Comparison of ENCODE assay signal across 13 cellular contexts in the genomic region with DNA sequence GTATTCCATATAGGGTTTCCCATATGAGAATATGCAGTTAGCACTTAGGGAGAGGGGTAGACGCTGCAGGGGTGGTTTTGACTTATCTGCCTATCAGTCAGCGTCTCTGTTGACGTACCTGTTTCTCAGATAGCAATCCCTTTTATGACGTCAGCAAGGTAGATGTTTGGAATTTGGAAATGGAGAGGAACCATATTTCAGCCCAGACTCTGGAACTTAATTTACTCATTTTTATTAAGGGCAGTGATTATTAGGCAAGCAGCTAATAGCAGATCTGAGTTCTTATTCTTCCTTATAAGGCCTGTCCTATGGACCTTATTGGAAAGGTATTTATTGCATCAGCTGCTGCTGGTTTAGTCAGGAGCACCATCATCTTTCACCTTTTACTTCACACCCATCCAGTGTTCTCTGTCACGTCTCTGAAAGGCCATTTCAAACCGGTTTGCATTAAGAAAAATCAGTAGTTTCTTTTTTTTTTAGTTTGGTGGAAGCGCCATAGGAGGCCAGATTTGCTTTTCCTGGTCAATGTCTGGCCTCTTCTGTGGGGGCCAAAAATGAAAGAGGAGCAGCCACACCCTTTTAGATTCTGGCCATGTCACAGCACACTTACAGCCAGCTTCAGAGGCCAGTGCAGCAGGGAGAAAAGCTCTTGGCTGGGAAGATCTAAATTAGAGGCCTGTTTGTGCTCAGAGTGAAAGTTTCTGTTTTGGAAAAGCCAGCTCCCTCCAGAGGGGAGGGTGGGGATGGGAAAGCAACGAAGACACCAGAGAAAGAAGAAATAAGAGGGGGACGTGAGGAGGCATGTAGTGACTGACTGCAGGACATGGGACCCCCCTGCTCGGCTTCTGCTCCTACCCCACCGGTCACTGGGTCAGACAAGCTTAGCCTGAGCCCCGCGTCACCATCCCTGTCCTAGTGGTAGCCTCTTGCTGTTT.
DNase-seq lines count a peak whose midpoint lies in the region; ATAC-seq, FAIRE-seq and TF ChIP-seq lines count a peak whose summit lies in the region.
"Had no signal": no experiment of that assay in that cellular context is flagged by ENCODE, and none has a peak within 500 bp of the region (broad histone marks: within the 10 kb centered on the region; RNA-seq: fewer than 3 reads in every experiment).

No MANE protein-coding gene starts in this region.

- H3K4me2 ChIP-seq in trophoblast cell (ENCODE audit: low read length) = no peak overlapping the region

- no peak overlapping the region for H3K23ac ChIP-seq in trophoblast cell (ENCODE audit: low read length)

- H3K27me3 Mint-ChIP-seq in activated CD4-positive, alpha-beta T cell treated with anti-CD3 and anti-CD28 coated beads, Interleukin-2, amount 10 ng/mL, durations not matched to agents 24 days and 14 days = peaks cover 7% of the 10 kb centered on the region
- H3K27me3 Mint-ChIP-seq in CD4-positive, alpha-beta T cell = no peaks in the 10 kb centered on the region

- no peaks in the 10 kb centered on the region for H3K36me3 ChIP-seq in Panc1 (ENCODE audit: control insufficient read depth, insufficient read depth, low read length)
- peaks cover 8 to 25% of the 10 kb centered on the region in 2 experiments for H3K36me3 ChIP-seq in trophoblast cell (ENCODE audit: control insufficient read depth in 1 of 2, insufficient read depth in 2 of 2, low read length in 2 of 2)

- H3K14ac ChIP-seq in trophoblast cell (ENCODE audit: low read length) = peak overlapping the region; percentile 9

- BruUV-seq in Panc1 (replicated peaks; lab: Mats Ljungman, UMichigan) = no TSS peak

- peak overlapping the region; percentile 31 for H3K18ac ChIP-seq in trophoblast cell (ENCODE audit: low read length)

- no peak overlapping the region for H3K4me3 Mint-ChIP-seq in activated CD4-positive, alpha-beta T cell treated with anti-CD3 and anti-CD28 coated beads, Interleukin-2, amount 10 ng/mL, durations not matched to agents 24 days and 14 days
- H3K4me3 Mint-ChIP-seq in CD4-positive, alpha-beta T cell = no peak overlapping the region
- H3K4me3 Mint-ChIP-seq: activated B cell treated with CpG ODN at 0.5 μM for 24 hours; activated T-helper 1 cell treated with anti-CD3 and anti-CD28 coated beads, Interleukin-12 subunit alpha, Interleukin-12 subunit beta, Interleukin-2, Interleukin-4 antibody, amounts not matched to agents 30 ng/mL and 10 ng/mL and 1 ng/mL, durations not matched to agents 14 hours and 24 hours and 36 hours had no signal

- no peak overlapping the region for H3K9ac ChIP-seq in trophoblast cell (ENCODE audit: low read length)

- peak overlapping the region; percentile 5 for H4K8ac ChIP-seq in trophoblast cell (ENCODE audit: low read depth, low read length)

- H3K9me3 ChIP-seq in Panc1 (ENCODE audit: control insufficient read depth, insufficient read depth, low read depth, low read length) = no peaks in the 10 kb centered on the region
- H3K9me3 ChIP-seq in trophoblast cell (ENCODE audit: insufficient read depth, low read depth, low read length) = no peaks in the 10 kb centered on the region
- H3K9me3 ChIP-seq in CD4-positive, alpha-beta T cell (ENCODE audit: control insufficient read depth, low read length) = no peaks in the 10 kb centered on the region
- H3K9me3 ChIP-seq: psoas muscle had no signal

- CTCF ChIA-PET in Panc1 (lab: Charles Lee) = no interaction called here
- CTCF ChIA-PET in CD4-positive, alpha-beta T cell (lab: Charles Lee) = no interaction called here

- H3K79me2 ChIP-seq in trophoblast cell (ENCODE audit: control insufficient read depth, insufficient read depth, low read length, poor library complexity) = peaks cover 5% of the 10 kb centered on the region

- no peak overlapping the region for H3K27ac Mint-ChIP-seq in activated CD4-positive, alpha-beta T cell treated with anti-CD3 and anti-CD28 coated beads, Interleukin-2, amount 10 ng/mL, durations not matched to agents 24 days and 14 days
- H3K27ac Mint-ChIP-seq in CD4-positive, alpha-beta T cell = no peak overlapping the region
- H3K27ac Mint-ChIP-seq: activated B cell treated with CpG ODN at 0.5 μM for 24 hours; activated T-helper 1 cell treated with anti-CD3 and anti-CD28 coated beads, Interleukin-12 subunit alpha, Interleukin-12 subunit beta, Interleukin-2, Interleukin-4 antibody, amounts not matched to agents 30 ng/mL and 10 ng/mL and 1 ng/mL, durations not matched to agents 14 hours and 24 hours and 36 hours had no signal

- peak overlapping the region; percentile 2 for H2BK120ac ChIP-seq in trophoblast cell (ENCODE audit: insufficient read depth, low read length, poor library complexity)

- H3K4me1 ChIP-seq in Panc1 (ENCODE audit: control insufficient read depth, insufficient read depth, low read length) (peaks cover 70% of the 10 kb centered on the region), trophoblast cell (ENCODE audit: control insufficient read depth in 1 of 2, insufficient read depth in 2 of 2, low read length in 2 of 2) (peaks cover 16 to 21% of the 10 kb centered on the region in 2 experiments)
- H3K4me1 ChIP-seq: psoas muscle had no signal

- no peaks in the 10 kb centered on the region for H3K36me3 Mint-ChIP-seq in activated CD4-positive, alpha-beta T cell treated with anti-CD3 and anti-CD28 coated beads, Interleukin-2, amount 10 ng/mL, durations not matched to agents 24 days and 14 days (ENCODE audit: low read depth)
- H3K36me3 Mint-ChIP-seq in CD4-positive, alpha-beta T cell (ENCODE audit: low read depth) = no peaks in the 10 kb centered on the region

- no peak for TF ChIP-seq POLR2A in GM12891 (IDR thresholded peaks at IDR 0.05; ENCODE audit: low read depth, low read length)

- intact Hi-C loops in Panc1 (cut with micrococcal nuclease; ENCODE audit: unreplicated experiment) = no loop called here
- intact Hi-C loops in activated CD4-positive, alpha-beta T cell treated with anti-CD3 and anti-CD28 coated beads, Interleukin-2, amount 10 ng/mL, durations not matched to agents 24 days and 14 days (cut with micrococcal nuclease) = no loop called here
- intact Hi-C loops in CD4-positive, alpha-beta T cell (cut with DNase I, micrococcal nuclease) = no loop called here

- H3K4ac ChIP-seq in trophoblast cell (ENCODE audit: low read depth, low read length) = no peak overlapping the region

- in situ Hi-C loops in Panc1 (cut with HindIII; ENCODE audit: low pct_unique_long_range_greater_than_20kb, low sequenced_read_pairs) = no loop called here

- no peak overlapping the region for H2AK5ac ChIP-seq in trophoblast cell (ENCODE audit: low read length)

- no peak overlapping the region for H4K12ac ChIP-seq in trophoblast cell (ENCODE audit: low read depth, low read length)

- H2BK12ac ChIP-seq in trophoblast cell (ENCODE audit: low read length) = peak overlapping the region; percentile 56

- H3K79me1 ChIP-seq in trophoblast cell (ENCODE audit: low read length) = peaks cover 12% of the 10 kb centered on the region

- no peak overlapping the region for H2AFZ ChIP-seq in trophoblast cell (ENCODE audit: insufficient read depth, low read length, poor library complexity)

- WGBS in trophoblast cell (ENCODE audit: extremely low coverage, insufficient coverage, insufficient read length) = no CpG with 5 or more reads among the region's 13 CpGs

- peaks cover 4% of the 10 kb centered on the region for H3K9me3 Mint-ChIP-seq in activated CD4-positive, alpha-beta T cell treated with anti-CD3 and anti-CD28 coated beads, Interleukin-2, amount 10 ng/mL, durations not matched to agents 24 days and 14 days
- no peaks in the 10 kb centered on the region for H3K9me3 Mint-ChIP-seq in CD4-positive, alpha-beta T cell
- H3K9me3 Mint-ChIP-seq: activated T-helper 1 cell treated with anti-CD3 and anti-CD28 coated beads, Interleukin-12 subunit alpha, Interleukin-12 subunit beta, Interleukin-2, Interleukin-4 antibody, amounts not matched to agents 30 ng/mL and 10 ng/mL and 1 ng/mL, durations not matched to agents 14 hours and 24 hours and 36 hours had no signal

- POLR2A ChIA-PET in Panc1 (lab: Charles Lee) = interaction anchor here (0.7 kb wide), 1 partner anchor 135 kb away, joined by 3 read pairs; no protein-coding TSS in a partner anchor
- POLR2A ChIA-PET in CD4-positive, alpha-beta T cell (lab: Charles Lee) = no interaction called here

- DNase-seq in AG10803 (ENCODE audit: low read depth) (no peak), Panc1 (ENCODE audit: low read depth, low spot score) (no peak), fibroblast of the aortic adventitia (ENCODE audit: low read depth) (peak; percentile 70), trophoblast cell (peak; percentile 63 to 90), GM12891 (ENCODE audit: insufficient read length, low spot score) (no peak), SIG-M5 treated with dmso at 0.1 percent for 504 hours (lab: John Stamatoyannopoulos, UW; ENCODE audit: unreplicated experiment) (no peak)
- no peak for DNase-seq in activated CD4-positive, alpha-beta T cell treated with anti-CD3 and anti-CD28 coated beads, Interleukin-2, amount 10 ng/mL, durations not matched to agents 24 days and 14 days
- no peak for DNase-seq in CD4-positive, alpha-beta T cell
- DNase-seq: activated B cell treated with CpG ODN at 0.5 μM for 24 hours, glutamatergic neuron, MM.1S had no signal

- H4K91ac ChIP-seq in trophoblast cell (ENCODE audit: low read depth, low read length) = peak overlapping the region; percentile 28

- ATAC-seq in Panc1 = no peak
- ATAC-seq in CD4-positive, alpha-beta T cell (ENCODE audit: poor library complexity) = no peak

- H3K27me3 ChIP-seq in Panc1 (ENCODE audit: control insufficient read depth, insufficient read depth, low read length) (no peaks in the 10 kb centered on the region), trophoblast cell (ENCODE audit: insufficient read depth, low read length) (no peaks in the 10 kb centered on the region)
- H3K27me3 ChIP-seq in CD4-positive, alpha-beta T cell (ENCODE audit: control insufficient read depth, insufficient read depth, low read length) = no peaks in the 10 kb centered on the region

- no peak for FAIRE-seq in GM12891 (lab: Jason Lieb, UNC)

- H3K27ac ChIP-seq in Panc1 (ENCODE audit: low read length) = peak overlapping the region; percentile 97
- H3K27ac ChIP-seq in trophoblast cell (ENCODE audit: low read depth, low read length) = peak overlapping the region; percentile 9
- H3K27ac ChIP-seq in CD4-positive, alpha-beta T cell (ENCODE audit: low read depth, low read length) = no peak overlapping the region
- H3K27ac ChIP-seq: psoas muscle had no signal

- H2BK5ac ChIP-seq in trophoblast cell (ENCODE audit: low read depth, low read length, poor library complexity) = peak overlapping the region; percentile 4

- peaks cover 9% of the 10 kb centered on the region for H3K4me1 Mint-ChIP-seq in activated CD4-positive, alpha-beta T cell treated with anti-CD3 and anti-CD28 coated beads, Interleukin-2, amount 10 ng/mL, durations not matched to agents 24 days and 14 days
- H3K4me1 Mint-ChIP-seq in CD4-positive, alpha-beta T cell (ENCODE audit: low read depth) = peaks cover 13% of the 10 kb centered on the region

- TF ChIP-seq CTCF in AG10803 (conservative IDR thresholded peaks at IDR 0.05; ENCODE audit: low read length) (peak; percentile 12; the same call in 1 of the 2 replicates), Panc1 (IDR thresholded peaks at IDR 0.05) (no peak), fibroblast of the aortic adventitia (IDR thresholded peaks at IDR 0.05; ENCODE audit: insufficient read depth, low read length) (peak; percentile 31)
- no peak for TF ChIP-seq CTCF in CD4-positive, alpha-beta T cell (IDR thresholded peaks at IDR 0.05)

- H3K4me3 ChIP-seq in AG10803 (ENCODE audit: low read length) = no peak overlapping the region
- H3K4me3 ChIP-seq in Panc1 (ENCODE audit: low read depth in 2 of 2, low read length in 2 of 2) = no peak overlapping the region
- H3K4me3 ChIP-seq in fibroblast of the aortic adventitia (ENCODE audit: low read depth, low read length) = no peak overlapping the region
- H3K4me3 ChIP-seq in trophoblast cell (ENCODE audit: low read depth, low read length) = no peak overlapping the region
- H3K4me3 ChIP-seq: psoas muscle had no signal

Comparison
In these comparisons a context has a peak if more than half of its experiments do, and no peak if none do; other contexts are left out.
1. DNase-seq: peak in fibroblast of the aortic adventitia (single experiment) and trophoblast cell (2 of 2); none in AG10803 (single experiment), Panc1 (single experiment), activated CD4-positive, alpha-beta T cell treated with anti-CD3 and anti-CD28 coated beads, Interleukin-2, amount 10 ng/mL, durations not matched to agents 24 days and 14 days (single experiment), GM12891 (single experiment), SIG-M5 treated with dmso at 0.1 percent for 504 hours (single experiment) and CD4-positive, alpha-beta T cell (0 of 10).
2. CTCF ChIP-seq: peak in AG10803 (single experiment) and fibroblast of the aortic adventitia (single experiment); none in Panc1 (single experiment) and CD4-positive, alpha-beta T cell (single experiment).